In genomic region chr1:64861611-64862010, GRCh38 we compare ENCODE assay signal across 8 cellular contexts.
DNase-seq lines count a peak whose midpoint lies in the region; ATAC-seq and TF ChIP-seq lines count a peak whose summit lies in the region.

No MANE protein-coding gene starts in this region.

- TF ChIP-seq CTCF in Caco-2 (IDR thresholded peaks at IDR 0.05; ENCODE audit: insufficient read depth in 1 of 2, low read depth in 1 of 2, low read length in 1 of 2, severe bottlenecking in 1 of 2, unreplicated experiment in 1 of 2) (peak in 1 of 2 experiments; percentile 47), endodermal cell (conservative IDR thresholded peaks at IDR 0.05) (peak; percentile 84)

- no peak overlapping the region for H3K4ac ChIP-seq in neuronal stem cell (ENCODE audit: low read length)

- no peaks in the 10 kb centered on the region for H3K79me1 ChIP-seq in neuronal stem cell (ENCODE audit: low read depth, low read length)

- H4K8ac ChIP-seq in neuronal stem cell (ENCODE audit: low read depth, low read length): no peak overlapping the region

- H2BK120ac ChIP-seq in neuronal stem cell (ENCODE audit: low read depth, low read length): no peak overlapping the region

- no peak overlapping the region for H2BK5ac ChIP-seq in neuronal stem cell (ENCODE audit: low read length)

- no peak overlapping the region for H2BK15ac ChIP-seq in neuronal stem cell (ENCODE audit: low read length)

- H3K27me3 ChIP-seq in Caco-2 (replicated peaks; ENCODE audit: control insufficient read depth, insufficient read depth, low read length) (no peaks in the 10 kb centered on the region), endodermal cell (ENCODE audit: control insufficient read depth, insufficient read depth, low read length, poor library complexity, severe bottlenecking) (no peaks in the 10 kb centered on the region), neuronal stem cell (ENCODE audit: control insufficient read depth in 3 of 3, insufficient read depth in 3 of 3, low read depth in 1 of 3, low read length in 3 of 3) (no peaks in the 10 kb centered on the region)

- H3K18ac ChIP-seq in neuronal stem cell (ENCODE audit: low read length): no peak overlapping the region

- no peak overlapping the region for H3K23ac ChIP-seq in neuronal stem cell (ENCODE audit: low read depth, low read length, poor library complexity)

- CTCF ChIA-PET in Caco-2 (lab: Charles Lee): interaction anchor here (0.7 to 1.3 kb wide), 2 partner anchors 32 to 159 kb away, joined by 3 to 12 read pairs; no protein-coding TSS in a partner anchor

- no peaks in the 10 kb centered on the region for H3K9me3 Mint-ChIP-seq in Caco-2 (ENCODE audit: unreplicated experiment)
- no peaks in the 10 kb centered on the region for H3K9me3 Mint-ChIP-seq in endodermal cell

- H3K27me3 Mint-ChIP-seq in Caco-2 (ENCODE audit: insufficient read depth, unreplicated experiment) (no peaks in the 10 kb centered on the region), endodermal cell (ENCODE audit: insufficient read depth) (no peaks in the 10 kb centered on the region)

- H3K9me3 ChIP-seq in Caco-2 (no peaks in the 10 kb centered on the region), endodermal cell (ENCODE audit: control insufficient read depth, low read length) (no peaks in the 10 kb centered on the region), neuronal stem cell (replicated peaks in 1 of 2; ENCODE audit: control insufficient read depth in 2 of 2, insufficient read depth in 1 of 2, low read depth in 1 of 2, low read length in 2 of 2) (no peaks in the 10 kb centered on the region)

- H3K27ac ChIP-seq in endodermal cell (ENCODE audit: low read depth, low read length) (no peak overlapping the region), neuronal stem cell (replicated peaks; ENCODE audit: low read length) (no peak overlapping the region)

- WGBS in endodermal cell (ENCODE audit: insufficient coverage in 1 of 2, insufficient read length in 1 of 2), 2 experiments: 57 to 68% methylated on average over 4 of the region's 4 CpGs
- no CpG with 5 or more reads among the region's 4 CpGs for WGBS in neuronal stem cell (ENCODE audit: extremely low coverage in 2 of 2, insufficient read length in 2 of 2, insufficient replicate concordance in 1 of 2), 2 donors

- no peak overlapping the region for H3K4me2 ChIP-seq in neuronal stem cell (ENCODE audit: insufficient read depth, low read length, poor library complexity, severe bottlenecking)

- no peak overlapping the region for H3K4me3 ChIP-seq in Caco-2 (ENCODE audit: low read depth, low read length)
- no peak overlapping the region for H3K4me3 ChIP-seq in endodermal cell (ENCODE audit: low read length)
- H3K4me3 ChIP-seq in neuronal stem cell (ENCODE audit: low read length in 2 of 2): no peak overlapping the region

- H3K27ac Mint-ChIP-seq in Caco-2 (ENCODE audit: unreplicated experiment): no peak overlapping the region
- no peak overlapping the region for H3K27ac Mint-ChIP-seq in endodermal cell

- H3K14ac ChIP-seq in neuronal stem cell (ENCODE audit: low read length): no peak overlapping the region

- no peak overlapping the region for H2BK12ac ChIP-seq in neuronal stem cell (ENCODE audit: low read length)

- no TSS peak for BruUV-seq in Caco-2 (replicated peaks; lab: Mats Ljungman, UMichigan)

- ATAC-seq in HG03457 (IDR thresholded peaks at IDR 0.05; ENCODE audit: unreplicated experiment): no peak

- H2AK5ac ChIP-seq in neuronal stem cell (ENCODE audit: low read depth, low read length): no peak overlapping the region

- H3K36me3 Mint-ChIP-seq in Caco-2 (ENCODE audit: insufficient read depth, unreplicated experiment) (peaks cover 9% of the 10 kb centered on the region), endodermal cell (ENCODE audit: low read depth) (peaks cover 43% of the 10 kb centered on the region)

- H3K9ac ChIP-seq in endodermal cell (ENCODE audit: extremely low read depth, low read length, poor library complexity, severe bottlenecking) (no peak overlapping the region), neuronal stem cell (ENCODE audit: low read depth, low read length, poor library complexity) (no peak overlapping the region)

- H4K91ac ChIP-seq in neuronal stem cell (ENCODE audit: low read depth, low read length, poor library complexity): no peak overlapping the region

- intact Hi-C loops in Caco-2 (cut with micrococcal nuclease; ENCODE audit: unreplicated experiment): loop anchor here (1.0 kb wide), 5 partner anchors 37 to 180 kb away; partner anchors contain the start of gene JAK1

- no peaks in the 10 kb centered on the region; the same call in none of the 2 replicates for H3K36me3 ChIP-seq in Caco-2 (ENCODE audit: control insufficient read depth, insufficient read depth, low read length)
- H3K36me3 ChIP-seq in endodermal cell (ENCODE audit: control insufficient read depth, insufficient read depth, low read length): peaks cover 41% of the 10 kb centered on the region
- H3K36me3 ChIP-seq in neuronal stem cell (replicated peaks in 1 of 2; ENCODE audit: control insufficient read depth in 2 of 2, insufficient read depth in 2 of 2, low read length in 2 of 2): peaks cover 0 to 47% of the 10 kb centered on the region in 2 donors

- H3K4me3 Mint-ChIP-seq in Caco-2 (ENCODE audit: unreplicated experiment) (no peak overlapping the region), endodermal cell (no peak overlapping the region)

- H3K4me1 ChIP-seq in Caco-2: no peaks in the 10 kb centered on the region
- H3K4me1 ChIP-seq in endodermal cell (ENCODE audit: control insufficient read depth, insufficient read depth, low read length): no peaks in the 10 kb centered on the region
- H3K4me1 ChIP-seq in neuronal stem cell (ENCODE audit: control insufficient read depth in 2 of 2, insufficient read depth in 1 of 2, low read depth in 1 of 2, low read length in 2 of 2): no peaks in the 10 kb centered on the region

- H2AFZ ChIP-seq in neuronal stem cell (ENCODE audit: low read length): no peak overlapping the region

- POLR2A ChIA-PET in Caco-2 (lab: Charles Lee): no interaction called here

- H3K4me1 Mint-ChIP-seq in Caco-2 (ENCODE audit: low read depth, unreplicated experiment) (peaks cover 7% of the 10 kb centered on the region), endodermal cell (peaks cover 4% of the 10 kb centered on the region)

- DNase-seq in Caco-2: peak; percentile 60 to 64
- DNase-seq in NCI-H146 (lab: John Stamatoyannopoulos, UW): peak; percentile 77
- DNase-seq in endodermal cell: peak; percentile 89
- DNase-seq in neuronal stem cell (ENCODE audit: low spot score): peak; percentile 26
- DNase-seq in stimulated activated CD4-positive, alpha-beta T cell treated with anti-CD3 and anti-CD28 coated beads, Interleukin-2, amount 100 ng/mL, for 48 hours: no peak
- no peak for DNase-seq in NCI-H2171 treated with DMSO at 0.1 percent for 48 hours (lab: John Stamatoyannopoulos, UW)
- no peak for DNase-seq in DMS153 treated with DMSO at 0.1 percent for 48 hours (lab: John Stamatoyannopoulos, UW; ENCODE audit: unreplicated experiment)

Comparison
In these comparisons a context has a peak if more than half of its experiments do, and no peak if none do; other contexts are left out.
1. DNase-seq: peak in Caco-2 (2 of 2), NCI-H146 (single experiment), endodermal cell (single experiment) and neuronal stem cell (single experiment); none in stimulated activated CD4-positive, alpha-beta T cell treated with anti-CD3 and anti-CD28 coated beads, Interleukin-2, amount 100 ng/mL, for 48 hours (0 of 2), NCI-H2171 treated with DMSO at 0.1 percent for 48 hours (single experiment) and DMS153 treated with DMSO at 0.1 percent for 48 hours (single experiment).